22 cellular contexts compared by ENCODE assay signal in genomic region chr21:38520511-38520910, GRCh38. TPM values are rescaled to one million over a fixed set of nuclear protein-coding genes. Genes with fewer than 3 reads are reported as not detected.
"Had no signal": no experiment of that assay in that cellular context is flagged by ENCODE, and none has a peak within 500 bp of the region (broad histone marks: within the 10 kb centered on the region; RNA-seq: fewer than 3 reads in every experiment).

No MANE protein-coding gene starts in this region.

- H3K36me3 ChIP-seq: adrenal gland, colonic mucosa, left lung, sigmoid colon, vagina had no signal

- H3K27me3 ChIP-seq: adrenal gland, colonic mucosa, sigmoid colon, vagina had no signal

- H3K4me3 Mint-ChIP-seq: activated CD8-positive, alpha-beta T cell treated with anti-CD3 and anti-CD28 coated beads, Interleukin-2, amount 10 ng/mL, durations not matched to agents 7 days and 5 days; effector memory CD8-positive, alpha-beta T cell; naive thymus-derived CD8-positive, alpha-beta T cell; stimulated activated naive B cell treated with anti-CD40 and anti-IgM and Interleukin-4, amounts not matched to agents 10 μg/mL and 1 μg/mL and 100 μg/mL, for 72 hours had no signal

- H3K4me1 ChIP-seq: adrenal gland, colonic mucosa, left lung, sigmoid colon, vagina had no signal

- H3K4me1 Mint-ChIP-seq: naive thymus-derived CD8-positive, alpha-beta T cell; stimulated activated naive B cell treated with anti-CD40 and anti-IgM and Interleukin-4, amounts not matched to agents 10 μg/mL and 1 μg/mL and 100 μg/mL, for 72 hours had no signal

- H3K9me3 Mint-ChIP-seq: activated naive CD4-positive, alpha-beta T cell treated with anti-CD3 and anti-CD28 coated beads, Interleukin-2, amount 50 U/mL, for 72 hours; naive thymus-derived CD8-positive, alpha-beta T cell; stimulated activated naive B cell treated with anti-CD40 and anti-IgM and Interleukin-4, amounts not matched to agents 10 μg/mL and 1 μg/mL and 100 μg/mL, for 72 hours had no signal

- ATAC-seq: activated CD8-positive, alpha-beta T cell treated with anti-CD3 and anti-CD28 coated beads, Interleukin-2, amount 10 ng/mL, durations not matched to agents 7 days and 5 days; activated naive CD4-positive, alpha-beta T cell treated with anti-CD3 and anti-CD28 coated beads, Interleukin-2, amount 50 U/mL, for 72 hours; effector memory CD8-positive, alpha-beta T cell; esophagus mucosa; left lung; naive thymus-derived CD8-positive, alpha-beta T cell; stimulated activated naive B cell treated with anti-CD40 and anti-IgM and Interleukin-4, amounts not matched to agents 10 μg/mL and 1 μg/mL and 100 μg/mL, for 72 hours had no signal

- H3K9me3 ChIP-seq: adrenal gland, colonic mucosa, left lung, sigmoid colon, vagina had no signal

- H3K27ac Mint-ChIP-seq: activated CD8-positive, alpha-beta T cell treated with anti-CD3 and anti-CD28 coated beads, Interleukin-2, amount 10 ng/mL, durations not matched to agents 7 days and 5 days; activated naive CD4-positive, alpha-beta T cell treated with anti-CD3 and anti-CD28 coated beads, Interleukin-2, amount 50 U/mL, for 72 hours; effector memory CD8-positive, alpha-beta T cell; naive thymus-derived CD8-positive, alpha-beta T cell; stimulated activated naive B cell treated with anti-CD40 and anti-IgM and Interleukin-4, amounts not matched to agents 10 μg/mL and 1 μg/mL and 100 μg/mL, for 72 hours had no signal

- H3K27ac ChIP-seq: adrenal gland, colonic mucosa, dorsolateral prefrontal cortex, left lung, sigmoid colon, vagina had no signal

- H3K4me3 ChIP-seq: adrenal gland, colonic mucosa, dorsolateral prefrontal cortex, left lung, lung, sigmoid colon, vagina had no signal

- DNase-seq: activated CD4-positive, alpha-beta T cell treated with anti-CD3 and anti-CD28 coated beads for 1 hour; activated CD4-positive, alpha-beta T cell treated with anti-CD3 and anti-CD28 coated beads, Interleukin-2, amount 50 U/mL, for 1 hour; activated CD8-positive, alpha-beta T cell treated with anti-CD3 and anti-CD28 coated beads, Interleukin-2, amount 10 ng/mL, durations not matched to agents 7 days and 5 days; adrenal gland; colonic mucosa; dorsolateral prefrontal cortex; effector memory CD8-positive, alpha-beta T cell; foreskin melanocyte; glutamatergic neuron; hippocampal formation; kidney glomerular epithelial cell; left lung; naive thymus-derived CD8-positive, alpha-beta T cell; sigmoid colon; stimulated activated CD4-positive, alpha-beta T cell treated with anti-CD3 and anti-CD28 coated beads, Interleukin-2, amount 100 ng/mL, for 48 hours; stimulated activated CD8-positive, alpha-beta memory T cell treated with anti-CD3 and anti-CD28 coated beads, Interleukin-4, amount 100 ng/mL, for 48 hours; stimulated activated naive B cell treated with anti-CD40 and anti-IgM and Interleukin-4, amounts not matched to agents 10 μg/mL and 1 μg/mL and 100 μg/mL, for 72 hours; trophoblast cell had no signal

- H3K36me3 Mint-ChIP-seq: activated naive CD4-positive, alpha-beta T cell treated with anti-CD3 and anti-CD28 coated beads, Interleukin-2, amount 50 U/mL, for 72 hours; naive thymus-derived CD8-positive, alpha-beta T cell; stimulated activated naive B cell treated with anti-CD40 and anti-IgM and Interleukin-4, amounts not matched to agents 10 μg/mL and 1 μg/mL and 100 μg/mL, for 72 hours had no signal

RNA-seq across cellular contexts. Expression of gene ERG, which starts 22.2 kb away (rescaled TPM):
- total RNA-seq: activated CD8-positive, alpha-beta T cell treated with anti-CD3 and anti-CD28 coated beads, Interleukin-2, amount 10 ng/mL, durations not matched to agents 7 days and 5 days; activated naive CD4-positive, alpha-beta T cell treated with anti-CD3 and anti-CD28 coated beads, Interleukin-2, amount 50 U/mL, for 72 hours; naive thymus-derived CD8-positive, alpha-beta T cell had no signal
- polyA plus RNA-seq: naive thymus-derived CD8-positive, alpha-beta T cell had no signal
